28 cellular contexts compared by ENCODE assay signal in genomic region chr5:156615901-156616300, GRCh38.
"Had no signal": no experiment of that assay in that cellular context is flagged by ENCODE, and none has a peak within 500 bp of the region (broad histone marks: within the 10 kb centered on the region; RNA-seq: fewer than 3 reads in every experiment).

No MANE protein-coding gene starts in this region.

- H3K4me2 ChIP-seq: KMS-11, PC-9 had no signal

- H2AFZ ChIP-seq: PC-9 had no signal

- H3K27ac ChIP-seq: KMS-11, PC-9, RWPE1, SJCRH30, SK-N-MC had no signal

- H3K4me3 ChIP-seq: PC-9, SJCRH30, SK-N-MC had no signal

- H3K9ac ChIP-seq: KMS-11 had no signal

- DNase-seq: Karpas-422, NCI-H1048, NCI-H1092 treated with DMSO at 0.1 percent for 48 hours, NCI-H1105 treated with DMSO at 0.1 percent for 48 hours, NCI-H1417 treated with DMSO at 0.1 percent for 48 hours, NCI-H1436 treated with DMSO at 0.1 percent for 48 hours, NCI-H1694 treated with DMSO at 0.1 percent for 48 hours, NCI-H187 treated with DMSO at 0.1 percent for 48 hours, NCI-H2029 treated with DMSO at 0.1 percent for 48 hours, NCI-H2081 treated with DMSO at 0.1 percent for 48 hours, NCI-H2107, NCI-H2171, NCI-H226, NCI-H446 treated with DMSO at 0.1 percent for 48 hours, NCI-H510A, NCI-H524, NCI-H526, NCI-H69, NCI-H748 treated with DMSO at 0.1 percent for 48 hours, NCI-H82, PC-9, SHP77, SIG-M5, SJCRH30, T-cell had no signal

- H3K4me1 ChIP-seq: SJCRH30 had no signal

- H3K36me3 ChIP-seq: SJCRH30 had no signal

- H3K27me3 ChIP-seq: SJCRH30 had no signal
